In the genomic region with DNA sequence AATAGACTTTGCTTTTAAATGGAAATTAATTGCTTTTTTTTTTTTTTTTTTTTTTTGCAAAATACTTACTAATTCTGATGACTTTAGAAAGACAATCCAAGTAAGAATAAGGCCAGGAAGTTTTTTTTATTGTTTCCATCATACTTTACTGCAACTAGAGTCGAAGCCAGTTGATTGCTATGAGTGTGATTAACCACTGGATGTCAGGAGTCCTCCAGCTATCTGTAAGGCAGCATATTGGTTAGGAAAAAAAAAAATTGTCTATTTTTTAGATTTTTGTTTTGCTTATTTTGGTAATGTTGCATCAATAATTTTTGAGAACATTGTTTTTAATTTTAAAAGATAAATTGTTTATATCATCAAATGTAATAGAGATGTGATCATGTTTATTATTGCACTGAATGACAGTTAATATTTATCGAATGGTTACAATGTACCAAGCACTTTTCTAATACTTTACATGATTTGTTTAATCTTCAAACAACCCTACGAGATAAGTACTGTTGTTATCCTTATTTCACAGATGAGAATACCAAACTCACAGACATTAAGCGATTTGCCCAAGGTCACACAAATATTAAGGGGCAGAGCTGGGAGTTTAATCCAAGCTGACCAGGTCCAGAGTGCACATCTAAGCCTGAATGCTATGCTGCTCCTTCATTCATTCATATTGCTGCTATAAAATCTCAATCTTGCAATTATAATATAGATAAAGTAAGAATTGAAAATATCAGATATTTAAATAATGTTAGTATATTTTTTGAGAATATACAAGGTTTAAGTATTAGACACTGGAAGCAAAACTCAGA, we compare ENCODE assay signal across 8 cellular contexts. TPM values are rescaled to one million over a fixed set of nuclear protein-coding genes. Genes with fewer than 3 reads are reported as not detected.
DNase-seq lines count a peak whose midpoint lies in the region; ATAC-seq, FAIRE-seq and TF ChIP-seq lines count a peak whose summit lies in the region.

No MANE protein-coding gene starts in this region.

- H3K27me3 Mint-ChIP-seq in activated naive CD4-positive, alpha-beta T cell treated with anti-CD3 and anti-CD28 coated beads for 36 hours (ENCODE audit: low read depth): peaks cover 17% of the 10 kb centered on the region

- DNase-seq in SW480 (ENCODE audit: low spot score) (peak; percentile 40), hepatocyte (ENCODE audit: low spot score) (peak; percentile 56), sigmoid colon (no peak), HK-2 (ENCODE audit: unreplicated experiment) (no peak)
- DNase-seq in activated naive CD4-positive, alpha-beta T cell treated with anti-CD3 and anti-CD28 coated beads for 36 hours: no peak

- H3K27ac Mint-ChIP-seq in activated naive CD4-positive, alpha-beta T cell treated with anti-CD3 and anti-CD28 coated beads for 36 hours: no peak overlapping the region

- H3K4me2 ChIP-seq in hepatocyte: no peak overlapping the region

- TF ChIP-seq CTCF in hepatocyte (IDR thresholded peaks at IDR 0.05; ENCODE audit: poor library complexity) (peak; percentile 70), sigmoid colon (IDR thresholded peaks at IDR 0.05) (no peak)

- no peak for TF ChIP-seq EP300 in sigmoid colon (IDR thresholded peaks at IDR 0.05)

- FAIRE-seq in G401.6 (lab: Jason Lieb, UNC): peak; percentile 76

- no peaks in the 10 kb centered on the region for H3K9me2 ChIP-seq in hepatocyte (replicated peaks; ENCODE audit: insufficient read depth)

- H3K4me3 ChIP-seq in hepatocyte (no peak overlapping the region), sigmoid colon (no peak overlapping the region)

- 31% methylated on average over 4 of the region's 4 CpGs for WGBS in hepatocyte (ENCODE audit: low lambda C conversion rate, missing lambda C conversion rate)
- 38 to 56% methylated on average over 4 of the region's 4 CpGs for WGBS in sigmoid colon, 2 donors

- H3K36me3 ChIP-seq in hepatocyte (replicated peaks; ENCODE audit: insufficient read depth, low read depth): no peaks in the 10 kb centered on the region
- no peaks in the 10 kb centered on the region for H3K36me3 ChIP-seq in sigmoid colon

- H3K4me1 Mint-ChIP-seq in activated naive CD4-positive, alpha-beta T cell treated with anti-CD3 and anti-CD28 coated beads for 36 hours (ENCODE audit: low read depth): no peaks in the 10 kb centered on the region

- no peaks in the 10 kb centered on the region for H4K20me1 ChIP-seq in hepatocyte (ENCODE audit: insufficient read depth, poor library complexity, severe bottlenecking)

- H3K27ac ChIP-seq in hepatocyte: no peak overlapping the region
- H3K27ac ChIP-seq in sigmoid colon: no peak overlapping the region

- TF ChIP-seq POLR2A in sigmoid colon (IDR thresholded peaks at IDR 0.05): no peak

- H3K36me3 Mint-ChIP-seq in activated naive CD4-positive, alpha-beta T cell treated with anti-CD3 and anti-CD28 coated beads for 36 hours (ENCODE audit: low read depth): no peaks in the 10 kb centered on the region

- intact Hi-C loops in sigmoid colon (cut with DNase I): loop anchor here (5.0 kb wide), 1 partner anchor 232 kb away; no protein-coding TSS in a partner anchor
- intact Hi-C loops in activated naive CD4-positive, alpha-beta T cell treated with anti-CD3 and anti-CD28 coated beads for 36 hours (cut with micrococcal nuclease): loop anchor here (2.0 to 5.0 kb wide), 5 partner anchors 67 to 237 kb away; no protein-coding TSS in a partner anchor

- ATAC-seq in HG02798 (IDR thresholded peaks at IDR 0.05; ENCODE audit: poor library complexity, unreplicated experiment): peak; percentile 52
- no peak for ATAC-seq in HG03460 (IDR thresholded peaks at IDR 0.05; ENCODE audit: unreplicated experiment)

- H2AFZ ChIP-seq in hepatocyte: no peak overlapping the region

- H3K9me3 ChIP-seq in hepatocyte (ENCODE audit: low read depth) (no peaks in the 10 kb centered on the region), sigmoid colon (no peaks in the 10 kb centered on the region)

- no peaks in the 10 kb centered on the region for H3K79me2 ChIP-seq in hepatocyte

- H3K27me3 ChIP-seq in hepatocyte: no peaks in the 10 kb centered on the region
- H3K27me3 ChIP-seq in sigmoid colon: no peaks in the 10 kb centered on the region

- H3K9me3 Mint-ChIP-seq in activated naive CD4-positive, alpha-beta T cell treated with anti-CD3 and anti-CD28 coated beads for 36 hours: no peaks in the 10 kb centered on the region

- no peak overlapping the region for H3K4me3 Mint-ChIP-seq in activated naive CD4-positive, alpha-beta T cell treated with anti-CD3 and anti-CD28 coated beads for 36 hours

- CTCF ChIA-PET in activated naive CD4-positive, alpha-beta T cell treated with anti-CD3 and anti-CD28 coated beads for 36 hours (lab: Charles Lee): interaction anchor here (0.7 to 1.4 kb wide), 5 partner anchors 10 to 711 kb away, joined by 3 to 4 read pairs (median 3); no protein-coding TSS in a partner anchor

- H3K4me1 ChIP-seq in hepatocyte (ENCODE audit: insufficient read depth) (no peaks in the 10 kb centered on the region), sigmoid colon (no peaks in the 10 kb centered on the region)

RNA-seq across cellular contexts. Expression of a gene that starts 19.9 kb away (rescaled TPM):
- total RNA-seq in hepatocyte (0.04 TPM in 1 of 2 replicates, not detected in the other), sigmoid colon (not detected)
- polyA plus RNA-seq in hepatocyte (not detected in 2 replicates), sigmoid colon (under 1 TPM in 2 of 3 donors, not detected in 1; 0.03 to 0.46 TPM)
- not detected for total RNA-seq in activated naive CD4-positive, alpha-beta T cell treated with anti-CD3 and anti-CD28 coated beads for 36 hours

RNA-seq across cellular contexts. Expression of a gene that starts 34.1 kb away (rescaled TPM):
- not detected in 2 replicates for total RNA-seq in hepatocyte
- 0.04 TPM in 1 of 2 replicates, not detected in the other for polyA plus RNA-seq in hepatocyte
- not detected for total RNA-seq in sigmoid colon
- not detected for polyA plus RNA-seq in sigmoid colon
- not detected for total RNA-seq in activated naive CD4-positive, alpha-beta T cell treated with anti-CD3 and anti-CD28 coated beads for 36 hours

Comparison
In these comparisons a context has a peak if more than half of its experiments do, and no peak if none do; other contexts are left out.
1. DNase-seq: peak in SW480 (single experiment) and hepatocyte (single experiment); none in sigmoid colon (single experiment), activated naive CD4-positive, alpha-beta T cell treated with anti-CD3 and anti-CD28 coated beads for 36 hours (single experiment) and HK-2 (single experiment).